Comparison of ENCODE assay signal across 14 cellular contexts in genomic region chr22:24968066-24968561, GRCh38. TPM values are rescaled to one million over a fixed set of nuclear protein-coding genes. Genes with fewer than 3 reads are reported as not detected.
DNase-seq lines count a peak whose midpoint lies in the region; ATAC-seq and TF ChIP-seq lines count a peak whose summit lies in the region.
"Had no signal": no experiment of that assay in that cellular context is flagged by ENCODE, and none has a peak within 500 bp of the region (broad histone marks: within the 10 kb centered on the region; RNA-seq: fewer than 3 reads in every experiment).

No MANE protein-coding gene starts in this region.

- no peaks in the 10 kb centered on the region for H3K9me2 ChIP-seq in PC-9 (ENCODE audit: insufficient read depth)

- 33 to 72% methylated on average over 2 to 7 of the region's 8 CpGs for WGBS in esophagus squamous epithelium, 2 donors

- DNase-seq in PC-9 (peak; percentile 92 to 93), esophagus squamous epithelium (lab: John Stamatoyannopoulos, UW) (no peak), mesothelial cell of epicardium (ENCODE audit: low spot score in 2 of 2, unreplicated experiment in 2 of 2) (no peak)
- DNase-seq: activated CD8-positive, alpha-beta T cell treated with anti-CD3 and anti-CD28 coated beads for 36 hours; activated naive CD4-positive, alpha-beta T cell treated with anti-CD3 and anti-CD28 coated beads, Interleukin-2, amount 10 ng/mL, durations not matched to agents 7 days and 5 days; DMS79 treated with DMSO at 0.1 percent for 48 hours; Kasumi-1; left cardiac atrium; stimulated activated CD4-positive, alpha-beta T cell treated with anti-CD3 and anti-CD28 coated beads, Interleukin-15, amount 100 ng/mL, for 24 hours had no signal

- no peak for TF ChIP-seq POLR2A in esophagus squamous epithelium (IDR thresholded peaks at IDR 0.05)

- H3K36me3 ChIP-seq in PC-9 (ENCODE audit: low read depth) (no peaks in the 10 kb centered on the region), esophagus squamous epithelium (no peaks in the 10 kb centered on the region)

- no peak overlapping the region for H3K4me3 ChIP-seq in PC-9
- H3K4me3 ChIP-seq in esophagus squamous epithelium = no peak overlapping the region

- H3K4me1 ChIP-seq in PC-9 (replicated peaks; ENCODE audit: insufficient read depth) = peaks cover 60% of the 10 kb centered on the region
- H3K4me1 ChIP-seq in esophagus squamous epithelium = peaks cover 18 to 92% (median 33%) of the 10 kb centered on the region in 3 donors

- H3K27me3 ChIP-seq in PC-9 (ENCODE audit: insufficient read depth, low read depth) (no peaks in the 10 kb centered on the region), esophagus squamous epithelium (no peaks in the 10 kb centered on the region)

- peaks cover 75% of the 10 kb centered on the region for H3K79me2 ChIP-seq in PC-9 (ENCODE audit: low read depth)

- POLR2A ChIA-PET in PC-9 (lab: Charles Lee; ENCODE audit: unreplicated experiment) = interaction anchor here (0.6 to 0.7 kb wide), 2 partner anchors 216 to 895 kb away, joined by 3 read pairs; no protein-coding TSS in a partner anchor

- TF ChIP-seq CTCF in C4-2B (conservative IDR thresholded peaks at IDR 0.05) = no peak
- TF ChIP-seq CTCF in PC-9 (conservative IDR thresholded peaks at IDR 0.05) = no peak
- TF ChIP-seq CTCF in esophagus squamous epithelium (IDR thresholded peaks at IDR 0.05) = no peak
- no peak for TF ChIP-seq CTCF in mesothelial cell of epicardium (IDR thresholded peaks at IDR 0.05; ENCODE audit: unreplicated experiment)

- H3K4me1 Mint-ChIP-seq in mesothelial cell of epicardium = peaks cover 17% of the 10 kb centered on the region

- H3K27ac ChIP-seq in C4-2B (peak overlapping the region; percentile 83), PC-9 (peak overlapping the region; percentile 8), esophagus squamous epithelium (peak overlapping the region; percentile 73 to 86 (median 83))

- 0 out of 2 replicates have a peak, but pooled peaks cover 5% of the 10 kb centered on the region for H4K20me1 ChIP-seq in PC-9 (ENCODE audit: insufficient read depth)

- no peak overlapping the region for H3K4me3 Mint-ChIP-seq in mesothelial cell of epicardium
- H3K4me3 Mint-ChIP-seq: activated CD8-positive, alpha-beta T cell treated with anti-CD3 and anti-CD28 coated beads for 36 hours; activated naive CD4-positive, alpha-beta T cell treated with anti-CD3 and anti-CD28 coated beads, Interleukin-2, amount 10 ng/mL, durations not matched to agents 7 days and 5 days had no signal

- intact Hi-C loops in PC-9 (cut with micrococcal nuclease; ENCODE audit: unreplicated experiment) = no loop called here
- intact Hi-C loops in esophagus squamous epithelium (cut with DNase I) = no loop called here

- ATAC-seq in GM18519 (IDR thresholded peaks at IDR 0.05; ENCODE audit: low FRiP score, unreplicated experiment) = no peak
- ATAC-seq in GM21576 (IDR thresholded peaks at IDR 0.05; ENCODE audit: unreplicated experiment) = no peak
- ATAC-seq in HG03139 (IDR thresholded peaks at IDR 0.05; ENCODE audit: unreplicated experiment) = no peak
- ATAC-seq in HG03025 (IDR thresholded peaks at IDR 0.05; ENCODE audit: low FRiP score, unreplicated experiment) = no peak
- ATAC-seq: activated CD8-positive, alpha-beta T cell treated with anti-CD3 and anti-CD28 coated beads for 36 hours had no signal

- no peaks in the 10 kb centered on the region for H3K36me3 Mint-ChIP-seq in mesothelial cell of epicardium
- H3K36me3 Mint-ChIP-seq: activated naive CD4-positive, alpha-beta T cell treated with anti-CD3 and anti-CD28 coated beads, Interleukin-2, amount 10 ng/mL, durations not matched to agents 7 days and 5 days had no signal

- CTCF ChIA-PET in PC-9 (lab: Charles Lee) = no interaction called here

- no peak overlapping the region for H2AFZ ChIP-seq in PC-9

- H3K4me2 ChIP-seq in PC-9 = peak overlapping the region; percentile 70

- no TSS peak for BruUV-seq in PC-9 (replicated peaks; lab: Mats Ljungman, UMichigan)

- peak overlapping the region; percentile 50 for H3K27ac Mint-ChIP-seq in mesothelial cell of epicardium
- H3K27ac Mint-ChIP-seq: activated CD8-positive, alpha-beta T cell treated with anti-CD3 and anti-CD28 coated beads for 36 hours; activated naive CD4-positive, alpha-beta T cell treated with anti-CD3 and anti-CD28 coated beads, Interleukin-2, amount 10 ng/mL, durations not matched to agents 7 days and 5 days had no signal

- H3K9me3 ChIP-seq in PC-9 (ENCODE audit: insufficient read depth, low read depth) (no peaks in the 10 kb centered on the region), esophagus squamous epithelium (no peaks in the 10 kb centered on the region)

- no peaks in the 10 kb centered on the region for H3K9me3 Mint-ChIP-seq in mesothelial cell of epicardium
- H3K9me3 Mint-ChIP-seq: activated CD8-positive, alpha-beta T cell treated with anti-CD3 and anti-CD28 coated beads for 36 hours; activated naive CD4-positive, alpha-beta T cell treated with anti-CD3 and anti-CD28 coated beads, Interleukin-2, amount 10 ng/mL, durations not matched to agents 7 days and 5 days had no signal

- peaks cover 55% of the 10 kb centered on the region for H3F3A ChIP-seq in PC-9 (ENCODE audit: insufficient read depth, low read depth)

- H3K27me3 Mint-ChIP-seq in mesothelial cell of epicardium (ENCODE audit: low read depth) = no peaks in the 10 kb centered on the region
- H3K27me3 Mint-ChIP-seq: activated CD8-positive, alpha-beta T cell treated with anti-CD3 and anti-CD28 coated beads for 36 hours had no signal

RNA-seq across cellular contexts. Expression of gene KIAA1671, which starts 15.6 kb away (rescaled TPM):
- total RNA-seq in PC-9 (2021) (44.3 and 47.7 TPM in 2 replicates), esophagus squamous epithelium (10 to 100 TPM; 43.1 to 73.2 (median 47.5) TPM), mesothelial cell of epicardium (21.8 to 22.4 TPM (median 22.0 TPM) in 3 replicates)

RNA-seq across cellular contexts. Expression of gene LHFPL7, which starts 21.6 kb away (rescaled TPM):
- total RNA-seq in PC-9 (2021) (not detected in 2 replicates), esophagus squamous epithelium (not detected), mesothelial cell of epicardium (not detected in 3 replicates)
- total RNA-seq: activated CD8-positive, alpha-beta T cell treated with anti-CD3 and anti-CD28 coated beads for 36 hours; left cardiac atrium had no signal

Comparison
In these comparisons a context has a peak if more than half of its experiments do, and no peak if none do; other contexts are left out.
1. H3K27ac ChIP-seq: peak in every context shown above with its lines; median percentile 83 in C4-2B; 83 in esophagus squamous epithelium; 8 in PC-9.
2. DNase-seq: peak in PC-9 (2 of 2); none in esophagus squamous epithelium (single experiment) and mesothelial cell of epicardium (0 of 2).